Comparison of ENCODE assay signal across 8 cellular contexts in genomic region chr18:79523221-79523737, GRCh38.
A peak's percentile ranks its signal among the peaks of the same experiment; 100 is the strongest.
DNase-seq lines count a peak whose midpoint lies in the region; ATAC-seq and TF ChIP-seq lines count a peak whose summit lies in the region.

No MANE protein-coding gene starts in this region.

- peaks cover 67% of the 10 kb centered on the region for H4K20me1 ChIP-seq in BLaER1

- peak overlapping the region; percentile 9; the same call in 1 of the 2 replicates for H3K9ac ChIP-seq in BLaER1

- DNase-seq in activated naive CD4-positive, alpha-beta T cell treated with anti-CD3 and anti-CD28 coated beads, Interleukin-2, amount 50 U/mL, for 72 hours (ENCODE audit: low spot score in 2 of 2) = peak; percentile 69 to 78
- peak; percentile 50 to 52 for DNase-seq in stimulated activated CD8-positive, alpha-beta memory T cell treated with anti-CD3 and anti-CD28 coated beads, Interleukin-7, amount 100 ng/mL, for 4 hours (ENCODE audit: low read depth in 2 of 2)
- DNase-seq in NCI-H446 treated with DMSO at 0.1 percent for 48 hours (lab: John Stamatoyannopoulos, UW) (no peak), DMS53 treated with DMSO at 0.1 percent for 48 hours (lab: John Stamatoyannopoulos, UW; ENCODE audit: unreplicated experiment) (no peak)

- H3K36me3 Mint-ChIP-seq in activated naive CD4-positive, alpha-beta T cell treated with anti-CD3 and anti-CD28 coated beads, Interleukin-2, amount 50 U/mL, for 72 hours = peaks cover 9 to 24% of the 10 kb centered on the region in 2 donors

- no peak overlapping the region; the same call in 1 of the 2 replicates for H3K4me3 ChIP-seq in BLaER1
- no peak overlapping the region for H3K4me3 ChIP-seq in gastroesophageal sphincter

- peak overlapping the region; percentile 85 for H3K4me2 ChIP-seq in BLaER1

- peaks cover 59% of the 10 kb centered on the region for H3K4me1 ChIP-seq in BLaER1
- peaks cover 0 to 22% (median 12%) of the 10 kb centered on the region in 3 donors for H3K4me1 ChIP-seq in gastroesophageal sphincter

- H3K36me3 ChIP-seq in BLaER1 (peaks cover 13% of the 10 kb centered on the region), KOPT-K1 (ENCODE audit: insufficient read depth, low read length) (peaks cover 7% of the 10 kb centered on the region; the same call in 1 of the 2 replicates), gastroesophageal sphincter (peaks cover 0 to 11% of the 10 kb centered on the region in 2 donors)

- peak overlapping the region; percentile 95 to 100 for H3K27ac Mint-ChIP-seq in activated naive CD4-positive, alpha-beta T cell treated with anti-CD3 and anti-CD28 coated beads, Interleukin-2, amount 50 U/mL, for 72 hours

- ATAC-seq in GM21528 (IDR thresholded peaks at IDR 0.05; ENCODE audit: low FRiP score, unreplicated experiment) (peak; percentile 45), gastroesophageal sphincter (no peak)
- ATAC-seq in activated naive CD4-positive, alpha-beta T cell treated with anti-CD3 and anti-CD28 coated beads, Interleukin-2, amount 50 U/mL, for 72 hours = peak; percentile 61 to 79

- H3K9me3 Mint-ChIP-seq in activated naive CD4-positive, alpha-beta T cell treated with anti-CD3 and anti-CD28 coated beads, Interleukin-2, amount 50 U/mL, for 72 hours = no peaks in the 10 kb centered on the region

- TF ChIP-seq EP300 in gastroesophageal sphincter (IDR thresholded peaks at IDR 0.05) = no peak

- H3K27ac ChIP-seq in BLaER1 (0 out of 2 replicates have a peak overlapping the region, but pooled peaks have one; percentile 39), KOPT-K1 (ENCODE audit: low read depth, low read length, poor library complexity, severe bottlenecking) (peak overlapping the region; percentile 96), gastroesophageal sphincter (peak overlapping the region in 1 of 4 donors; percentile 40)

- no peaks in the 10 kb centered on the region for H3K27me3 ChIP-seq in BLaER1
- no peaks in the 10 kb centered on the region for H3K27me3 ChIP-seq in gastroesophageal sphincter

- no peak for TF ChIP-seq CTCF in gastroesophageal sphincter (IDR thresholded peaks at IDR 0.05)

- 85 to 98% methylated on average over 9 to 12 of the region's 12 CpGs for WGBS in gastroesophageal sphincter (ENCODE audit: low coverage in 1 of 2), 2 donors

- H3K9me3 ChIP-seq in BLaER1 (no peaks in the 10 kb centered on the region), KOPT-K1 (ENCODE audit: insufficient read depth, low read length, poor library complexity, severe bottlenecking) (no peaks in the 10 kb centered on the region), gastroesophageal sphincter (no peaks in the 10 kb centered on the region)

- TF ChIP-seq POLR2A in gastroesophageal sphincter (IDR thresholded peaks at IDR 0.05) = no peak

Comparison
In these comparisons a context has a peak if more than half of its experiments do, and no peak if none do; other contexts are left out.
1. DNase-seq: peak in activated naive CD4-positive, alpha-beta T cell treated with anti-CD3 and anti-CD28 coated beads, Interleukin-2, amount 50 U/mL, for 72 hours (2 of 2) and stimulated activated CD8-positive, alpha-beta memory T cell treated with anti-CD3 and anti-CD28 coated beads, Interleukin-7, amount 100 ng/mL, for 4 hours (2 of 2); none in NCI-H446 treated with DMSO at 0.1 percent for 48 hours (single experiment) and DMS53 treated with DMSO at 0.1 percent for 48 hours (single experiment).